ENCODE assay signal across 1 cellular context in genomic region chr2:138059967-138060635, GRCh38.
TF ChIP-seq lines count a peak whose summit lies in the region.

No MANE protein-coding gene starts in this region.

TF ChIP-seq in K562, 482 proteins besides CTCF, POLR2A, EP300 and RAD21 (continued from another document and continues in another):
- no peak for TF ChIP-seq RERE (CRISPR knock-in tag; IDR thresholded peaks at IDR 0.05; ENCODE audit: borderline replicate concordance)
- no peak for TF ChIP-seq ZNF384 (IDR thresholded peaks at IDR 0.05; ENCODE audit: low read depth, low read length)
- TF ChIP-seq KLF13 (tag; IDR thresholded peaks at IDR 0.05; ENCODE audit: borderline replicate concordance, low read depth): no peak
- TF ChIP-seq NCOA2 (IDR thresholded peaks at IDR 0.05; ENCODE audit: partially characterized antibody in 2 of 2): peak; percentile 25 to 75
- TF ChIP-seq HSF4 (CRISPR knock-in tag; IDR thresholded peaks at IDR 0.05; ENCODE audit: borderline replicate concordance): no peak
- no peak for TF ChIP-seq ZBTB49 (CRISPR knock-in tag; IDR thresholded peaks at IDR 0.05; ENCODE audit: borderline replicate concordance)
- TF ChIP-seq TOE1 (IDR thresholded peaks at IDR 0.05; ENCODE audit: borderline replicate concordance): 0 out of 2 replicates have a peak, but pooled peaks have one; percentile 28
- no peak for TF ChIP-seq TOE1 (CRISPR knock-in tag; IDR thresholded peaks at IDR 0.05; ENCODE audit: borderline replicate concordance, low read depth)
- peak; percentile 85 for TF ChIP-seq DACH1 (IDR thresholded peaks at IDR 0.05; ENCODE audit: partially characterized antibody)
- peak; percentile 85 for TF ChIP-seq EHMT2 (IDR thresholded peaks at IDR 0.05)
- TF ChIP-seq COPS2 (conservative IDR thresholded peaks at IDR 0.05): no peak
- TF ChIP-seq ZNF3 (CRISPR knock-in tag; IDR thresholded peaks at IDR 0.05): no peak
- no peak for TF ChIP-seq PHF8 (IDR thresholded peaks at IDR 0.05; ENCODE audit: borderline replicate concordance, low read length)
- TF ChIP-seq L3MBTL2 (IDR thresholded peaks at IDR 0.05): peak; percentile 33; the same call in 1 of the 2 replicates
- peak; percentile 87 for TF ChIP-seq JUND (IDR thresholded peaks at IDR 0.05; ENCODE audit: borderline replicate concordance, low read depth, low read length)
- peak; percentile 84; the same call in 2 of the 3 replicates for TF ChIP-seq JUND (tag; IDR thresholded peaks at IDR 0.05; ENCODE audit: borderline replicate concordance, low read depth, low read length)
- TF ChIP-seq PREB (CRISPR knock-in tag; IDR thresholded peaks at IDR 0.05): no peak
- TF ChIP-seq GATAD2B (IDR thresholded peaks at IDR 0.05; ENCODE audit: borderline replicate concordance): peak; percentile 46; the same call in 1 of the 2 replicates
- TF ChIP-seq LCOR (CRISPR knock-in tag; IDR thresholded peaks at IDR 0.05): 0 out of 2 replicates have a peak, but pooled peaks have one; percentile 48
- peak; percentile 45; the same call in 1 of the 2 replicates for TF ChIP-seq ETV1 (tag; conservative IDR thresholded peaks at IDR 0.05; ENCODE audit: low read depth)
- TF ChIP-seq PML (IDR thresholded peaks at IDR 0.05; ENCODE audit: low read length): peak; percentile 84
- peak; percentile 83 for TF ChIP-seq STAT5A (IDR thresholded peaks at IDR 0.05; ENCODE audit: borderline replicate concordance, low read length)
- no peak for TF ChIP-seq STAG1 (CRISPR knock-in tag; IDR thresholded peaks at IDR 0.05; ENCODE audit: borderline replicate concordance)
- TF ChIP-seq ESRRA (IDR thresholded peaks at IDR 0.05; ENCODE audit: borderline replicate concordance, low read depth): peak; percentile 18; the same call in 1 of the 2 replicates
- 0 out of 2 replicates have a peak, but pooled peaks have one; percentile 23 for TF ChIP-seq SMAD4 (CRISPR knock-in tag; conservative IDR thresholded peaks at IDR 0.05)
- TF ChIP-seq ZBTB2 (IDR thresholded peaks at IDR 0.05): peak; percentile 61; the same call in 1 of the 2 replicates
- TF ChIP-seq CREB1 (IDR thresholded peaks at IDR 0.05): peak; percentile 79
- TF ChIP-seq CREB1 (CRISPR knock-in tag; IDR thresholded peaks at IDR 0.05): no peak
- no peak for TF ChIP-seq ZNF407 (IDR thresholded peaks at IDR 0.05; ENCODE audit: low read depth)
- TF ChIP-seq TCF3 (CRISPR knock-in tag; IDR thresholded peaks at IDR 0.05): peak; percentile 80
- no peak for TF ChIP-seq CEBPG (CRISPR knock-in tag; IDR thresholded peaks at IDR 0.05)
- TF ChIP-seq CEBPG (tag; conservative IDR thresholded peaks at IDR 0.05 in 1 of 2, IDR thresholded peaks at IDR 0.05 in 1 of 2): peak; percentile 70 to 88
- no peak for TF ChIP-seq CSDE1 (IDR thresholded peaks at IDR 0.05)
- 0 out of 2 replicates have a peak, but pooled peaks have one; percentile 5 for TF ChIP-seq TARDBP (IDR thresholded peaks at IDR 0.05)
- no peak for TF ChIP-seq ZNF398 (CRISPR knock-in tag; IDR thresholded peaks at IDR 0.05)
- TF ChIP-seq CBFA2T3 (IDR thresholded peaks at IDR 0.05): peak; percentile 96
- no peak for TF ChIP-seq CXXC5 (CRISPR knock-in tag; IDR thresholded peaks at IDR 0.05)
- no peak for TF ChIP-seq ZFP30 (CRISPR knock-in tag; IDR thresholded peaks at IDR 0.05; ENCODE audit: borderline replicate concordance)
- no peak for TF ChIP-seq RFX7 (CRISPR knock-in tag; IDR thresholded peaks at IDR 0.05)
- no peak for TF ChIP-seq ZNF561 (CRISPR knock-in tag; conservative IDR thresholded peaks at IDR 0.05)
- 0 out of 2 replicates have a peak, but pooled peaks have one; percentile 25 for TF ChIP-seq MAFK (IDR thresholded peaks at IDR 0.05; ENCODE audit: low read length)
- no peak for TF ChIP-seq ZNF253 (CRISPR knock-in tag; conservative IDR thresholded peaks at IDR 0.05)
- TF ChIP-seq ZEB2 (IDR thresholded peaks at IDR 0.05): peak; percentile 89
